ENCODE assay signal across 8 cellular contexts in genomic region chr2:237967463-237967871, GRCh38. TPM values are rescaled to one million over a fixed set of nuclear protein-coding genes. Genes with fewer than 3 reads are reported as not detected.
DNase-seq lines count a peak whose midpoint lies in the region; ATAC-seq and TF ChIP-seq lines count a peak whose summit lies in the region.

No MANE protein-coding gene starts in this region.

- H3K9ac ChIP-seq in HUES6 (ENCODE audit: low read length): peak overlapping the region; percentile 79

- H3K36me3 Mint-ChIP-seq in activated naive CD4-positive, alpha-beta T cell treated with anti-CD3 and anti-CD28 coated beads, Interleukin-2, amount 50 U/mL, for 72 hours: peaks cover 28 to 34% of the 10 kb centered on the region in 2 donors

- peak overlapping the region; percentile 78 to 89 for H3K27ac Mint-ChIP-seq in activated naive CD4-positive, alpha-beta T cell treated with anti-CD3 and anti-CD28 coated beads, Interleukin-2, amount 50 U/mL, for 72 hours

- no peak for ATAC-seq in activated naive CD4-positive, alpha-beta T cell treated with anti-CD3 and anti-CD28 coated beads, Interleukin-2, amount 50 U/mL, for 72 hours
- no peak for ATAC-seq in left cardiac atrium
- no peak for ATAC-seq in GM19035 (IDR thresholded peaks at IDR 0.05; ENCODE audit: unreplicated experiment)

- intact Hi-C loops in left cardiac atrium (cut with DNase I) (no loop called here), prostate gland (cut with DNase I) (loop anchor here (5.0 kb wide), 2 partner anchors 45 to 110 kb away; partner anchors contain the start of gene RAMP1)

- no peak for TF ChIP-seq CTCF in prostate gland (IDR thresholded peaks at IDR 0.05)

- DNase-seq in COLO668 (lab: John Stamatoyannopoulos, UW; ENCODE audit: unreplicated experiment) (peak; percentile 42), left cardiac atrium (peak; percentile 38), prostate gland (ENCODE audit: low spot score) (no peak), NCI-H2029 treated with DMSO at 0.1 percent for 48 hours (lab: John Stamatoyannopoulos, UW) (no peak)
- DNase-seq in activated naive CD4-positive, alpha-beta T cell treated with anti-CD3 and anti-CD28 coated beads, Interleukin-2, amount 50 U/mL, for 72 hours (ENCODE audit: low spot score in 2 of 2): peak in 1 of 2 donors; percentile 28
- DNase-seq in effector CD8-positive, alpha-beta T cell (lab: John Stamatoyannopoulos, UW): no peak

- H3K9me3 ChIP-seq in HUES6 (ENCODE audit: control insufficient read depth, insufficient read depth, low read depth, low read length) (peaks cover 7% of the 10 kb centered on the region), prostate gland (no peaks in the 10 kb centered on the region)

- no peaks in the 10 kb centered on the region for H3K36me3 ChIP-seq in HUES6 (ENCODE audit: control insufficient read depth, insufficient read depth, low read length)
- H3K36me3 ChIP-seq in prostate gland: no peaks in the 10 kb centered on the region

- WGBS in prostate gland: 0% methylated on average over 30 of the region's 30 CpGs

- H3K4me3 ChIP-seq in HUES6 (ENCODE audit: low read depth, low read length) (peak overlapping the region; percentile 86), prostate gland (peak overlapping the region; percentile 46 to 61)

- H3K27me3 ChIP-seq in HUES6 (ENCODE audit: control insufficient read depth, insufficient read depth, low read length) (no peaks in the 10 kb centered on the region), prostate gland (replicated peaks; ENCODE audit: insufficient read depth) (no peaks in the 10 kb centered on the region)

- TF ChIP-seq POLR2A in prostate gland (IDR thresholded peaks at IDR 0.05): no peak

- H3K9me3 Mint-ChIP-seq in activated naive CD4-positive, alpha-beta T cell treated with anti-CD3 and anti-CD28 coated beads, Interleukin-2, amount 50 U/mL, for 72 hours: peaks cover 11 to 13% of the 10 kb centered on the region in 2 donors

- H3K27ac ChIP-seq in HUES6 (ENCODE audit: low read depth, low read length) (no peak overlapping the region), prostate gland (peak overlapping the region in 1 of 2 donors; percentile 47)

- H3K4me1 ChIP-seq in HUES6 (ENCODE audit: control insufficient read depth, insufficient read depth, low read length) (peaks cover 9% of the 10 kb centered on the region), prostate gland (replicated peaks) (peaks cover 11% of the 10 kb centered on the region)

RNA-seq across cellular contexts. Expression of gene UBE2F, which starts 0.7 kb away (rescaled TPM):
- 100 to 1,000 TPM in 1 of 2 donors, 10 to 100 TPM in 1; 64.5 to 175 TPM for total RNA-seq in activated naive CD4-positive, alpha-beta T cell treated with anti-CD3 and anti-CD28 coated beads, Interleukin-2, amount 50 U/mL, for 72 hours
- total RNA-seq in left cardiac atrium: 10 to 100 TPM; 66.1 to 87.8 TPM
- 10 to 100 TPM; 45.2 to 73.2 TPM for total RNA-seq in prostate gland

Comparison
In these comparisons a context has a peak if more than half of its experiments do, and no peak if none do; other contexts are left out.
1. DNase-seq: peak in COLO668 (single experiment) and left cardiac atrium (single experiment); none in prostate gland (single experiment), effector CD8-positive, alpha-beta T cell (single experiment) and NCI-H2029 treated with DMSO at 0.1 percent for 48 hours (single experiment).